Comparison of ENCODE assay signal across 1 cellular context in genomic region chr5:5665225-5666075, GRCh38.
TF ChIP-seq lines count a peak whose summit lies in the region.

No MANE protein-coding gene starts in this region.

TF ChIP-seq in H1, 55 proteins besides CTCF, POLR2A, EP300 and RAD21 (continued from another document):
- no peak for TF ChIP-seq CHD7 (IDR thresholded peaks at IDR 0.05; ENCODE audit: insufficient replicate concordance, low read length)
TF ChIP-seq in H1: peak in this region for 0.
